Comparison of ENCODE assay signal across 8 cellular contexts in the genomic region with DNA sequence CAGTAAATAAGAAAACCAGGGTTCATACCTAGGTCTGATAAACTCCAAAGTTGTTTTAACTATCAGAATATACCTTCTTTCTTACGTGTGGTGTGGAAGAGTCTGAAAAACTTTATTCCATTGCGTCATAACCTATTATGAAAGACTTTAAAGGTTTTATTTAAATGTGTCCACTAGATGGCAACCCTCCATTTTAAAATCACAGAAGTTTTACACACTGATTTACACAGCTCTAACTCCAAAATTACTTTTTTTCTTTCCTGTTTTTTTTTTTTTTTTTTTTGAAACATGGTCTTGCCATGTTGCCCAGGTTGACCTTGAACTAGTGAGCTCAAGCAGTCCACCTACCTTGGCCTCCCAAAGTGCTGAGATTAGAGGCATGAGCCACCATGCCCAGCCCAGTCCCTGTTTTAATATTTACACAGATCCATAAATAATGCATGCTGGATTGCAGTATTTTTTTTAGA. TPM values are rescaled to one million over a fixed set of nuclear protein-coding genes. Genes with fewer than 3 reads are reported as not detected.
DNase-seq lines count a peak whose midpoint lies in the region; ATAC-seq and TF ChIP-seq lines count a peak whose summit lies in the region.

No MANE protein-coding gene starts in this region.

- TF ChIP-seq CTCF in epithelial cell of esophagus (IDR thresholded peaks at IDR 0.05; ENCODE audit: insufficient read depth, low read depth, low read length, missing control alignments): peak; percentile 31

- H3K9me2 ChIP-seq in Karpas-422 (replicated peaks; ENCODE audit: insufficient read depth, low read length): no peaks in the 10 kb centered on the region

- H3K79me2 ChIP-seq in Karpas-422 (ENCODE audit: low read length): no peaks in the 10 kb centered on the region

- H3K9me3 ChIP-seq in Karpas-422 (ENCODE audit: low read length): no peaks in the 10 kb centered on the region
- H3K9me3 ChIP-seq in naive thymus-derived CD4-positive, alpha-beta T cell (ENCODE audit: control insufficient read depth in 2 of 3, low read length in 3 of 3): no peaks in the 10 kb centered on the region

- H3K9me3 Mint-ChIP-seq in naive thymus-derived CD4-positive, alpha-beta T cell: no peaks in the 10 kb centered on the region

- peak overlapping the region; percentile 75 for H2AFZ ChIP-seq in Karpas-422 (ENCODE audit: low read length)

- peak; percentile 91 for ATAC-seq in naive thymus-derived CD4-positive, alpha-beta T cell
- ATAC-seq in GM21717 (IDR thresholded peaks at IDR 0.05; ENCODE audit: unreplicated experiment) (no peak), HG02759 (IDR thresholded peaks at IDR 0.05; ENCODE audit: unreplicated experiment) (no peak)

- no peaks in the 10 kb centered on the region for H4K20me1 ChIP-seq in Karpas-422 (ENCODE audit: insufficient read depth, low read depth, low read length)

- H3K4me3 ChIP-seq in Karpas-422 (ENCODE audit: low read length): no peak overlapping the region; the same call in 1 of the 2 replicates
- H3K4me3 ChIP-seq in epithelial cell of esophagus (ENCODE audit: low read length): no peak overlapping the region
- H3K4me3 ChIP-seq in naive thymus-derived CD4-positive, alpha-beta T cell (ENCODE audit: low read length): no peak overlapping the region

- H3K36me3 Mint-ChIP-seq in naive thymus-derived CD4-positive, alpha-beta T cell: no peaks in the 10 kb centered on the region

- POLR2A ChIA-PET in naive thymus-derived CD4-positive, alpha-beta T cell (lab: Charles Lee): interaction anchor here (1.2 to 1.7 kb wide), 2 partner anchors 162 to 201 kb away, joined by 7 to 8 read pairs; a partner anchor contains a TSS

- DNase-seq in DMS79 treated with DMSO at 0.1 percent for 48 hours (lab: John Stamatoyannopoulos, UW): peak; percentile 31
- DNase-seq in Karpas-422: peak; percentile 87
- peak; percentile 51 for DNase-seq in SK-N-DZ (ENCODE audit: low spot score)
- DNase-seq in epithelial cell of esophagus (ENCODE audit: low read depth): peak; percentile 75
- peak in 7 of 9 donors; percentile 45 to 76 (median 69) for DNase-seq in naive thymus-derived CD4-positive, alpha-beta T cell
- no peak for DNase-seq in posterior cingulate gyrus

- peaks cover 6% of the 10 kb centered on the region for H3K4me1 ChIP-seq in Karpas-422 (ENCODE audit: low read length)
- peaks cover 0 to 4% of the 10 kb centered on the region in 2 donors for H3K4me1 ChIP-seq in naive thymus-derived CD4-positive, alpha-beta T cell (ENCODE audit: control insufficient read depth in 2 of 2, insufficient read depth in 2 of 2, low read length in 2 of 2)

- H3K4me2 ChIP-seq in Karpas-422 (ENCODE audit: low read depth, low read length, poor library complexity, severe bottlenecking): peak overlapping the region; percentile 35

- intact Hi-C loops in naive thymus-derived CD4-positive, alpha-beta T cell (cut with micrococcal nuclease): loop anchor here (1.0 to 2.0 kb wide), 9 partner anchors 60 to 527 kb away; a partner anchor contains a TSS
- intact Hi-C loops in posterior cingulate gyrus (cut with DNase I): loop anchor here (1.0 to 5.0 kb wide), 4 partner anchors 97 to 222 kb away; a partner anchor contains a TSS

- 0 out of 2 replicates have a peak overlapping the region, but pooled peaks have one; percentile 25 for H3K9ac ChIP-seq in Karpas-422 (ENCODE audit: low read length)

- peaks cover 0 to 9% (median 6%) of the 10 kb centered on the region in 7 donors for H3K4me1 Mint-ChIP-seq in naive thymus-derived CD4-positive, alpha-beta T cell

- H3K36me3 ChIP-seq in Karpas-422 (ENCODE audit: insufficient read depth, low read length): 0 out of 2 replicates have a peak, but pooled peaks cover 7% of the 10 kb centered on the region
- H3K36me3 ChIP-seq in naive thymus-derived CD4-positive, alpha-beta T cell (ENCODE audit: control insufficient read depth in 2 of 3, insufficient read depth in 3 of 3, low read length in 3 of 3): no peaks in the 10 kb centered on the region

- peak overlapping the region in 2 of 10 donors; percentile 34 to 77 for H3K4me3 Mint-ChIP-seq in naive thymus-derived CD4-positive, alpha-beta T cell

- CTCF ChIA-PET in naive thymus-derived CD4-positive, alpha-beta T cell (lab: Charles Lee): interaction anchor here (0.7 to 3.7 kb wide), 11 partner anchors 18 to 537 kb away, joined by 3 to 28 read pairs (median 6); a partner anchor contains a TSS

- H3K27ac Mint-ChIP-seq in naive thymus-derived CD4-positive, alpha-beta T cell: peak overlapping the region; percentile 56 to 99 (median 91)

- H3K27ac ChIP-seq in Karpas-422 (ENCODE audit: low read length): peak overlapping the region; percentile 53; the same call in 1 of the 2 replicates
- peak overlapping the region; percentile 73 for H3K27ac ChIP-seq in naive thymus-derived CD4-positive, alpha-beta T cell (ENCODE audit: low read depth, low read length)

- no peaks in the 10 kb centered on the region for H3K27me3 Mint-ChIP-seq in naive thymus-derived CD4-positive, alpha-beta T cell

- H3K27me3 ChIP-seq in Karpas-422 (ENCODE audit: low read length): no peaks in the 10 kb centered on the region
- no peaks in the 10 kb centered on the region for H3K27me3 ChIP-seq in naive thymus-derived CD4-positive, alpha-beta T cell (ENCODE audit: control insufficient read depth in 2 of 2, insufficient read depth in 2 of 2, low read length in 2 of 2)

RNA-seq across cellular contexts. Expression of a gene that starts 17.3 kb away (rescaled TPM):
- not detected in 2 replicates for total RNA-seq in Karpas-422 (2014; rRNA removed; shearing (Covaris generic); ENCODE audit: low replicate concordance)
- polyA plus RNA-seq in SK-N-DZ (2014; cell fraction: cytosol; rRNA removed): not detected in 2 replicates
- polyA plus RNA-seq in SK-N-DZ (2014; cell fraction: nucleus; rRNA removed): not detected in 2 replicates
- not detected for total RNA-seq in naive thymus-derived CD4-positive, alpha-beta T cell
- not detected for polyA plus RNA-seq in naive thymus-derived CD4-positive, alpha-beta T cell

Comparison
In these comparisons a context has a peak if more than half of its experiments do, and no peak if none do; other contexts are left out.
1. DNase-seq: peak in DMS79 treated with DMSO at 0.1 percent for 48 hours (single experiment), Karpas-422 (single experiment), SK-N-DZ (single experiment), epithelial cell of esophagus (single experiment) and naive thymus-derived CD4-positive, alpha-beta T cell (7 of 9); none in posterior cingulate gyrus (0 of 10).